ENCODE assay signal across 28 cellular contexts in the genomic region with DNA sequence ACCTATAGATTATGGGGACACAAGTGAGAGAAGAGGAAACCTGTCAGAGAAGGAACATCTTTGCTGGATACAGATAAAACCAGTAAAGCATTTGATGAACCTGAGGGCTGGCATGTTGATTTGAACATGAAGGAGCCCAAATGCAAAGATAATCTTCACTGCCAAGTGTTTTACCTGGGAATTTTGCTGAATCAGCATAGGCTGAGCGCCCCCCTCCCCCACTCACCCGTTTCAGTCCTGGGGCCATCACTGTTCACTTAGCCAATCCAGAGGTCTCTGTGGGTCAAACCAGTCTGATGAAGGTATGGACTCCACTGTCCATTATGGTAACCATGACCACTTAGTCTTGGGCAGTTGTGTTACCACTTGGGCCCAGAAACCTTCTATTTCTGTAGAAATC.
"Had no signal": no experiment of that assay in that cellular context is flagged by ENCODE, and none has a peak within 500 bp of the region (broad histone marks: within the 10 kb centered on the region; RNA-seq: fewer than 3 reads in every experiment).

No MANE protein-coding gene starts in this region.

- DNase-seq: colonic mucosa; cortex of kidney; dermis blood vessel endothelial cell; dorsolateral prefrontal cortex; effector CD4-positive, alpha-beta T cell; effector CD8-positive, alpha-beta T cell; effector memory CD4-positive, alpha-beta T cell; effector memory CD8-positive, alpha-beta T cell; endodermal cell; erythroblast; esophagus squamous epithelium; foreskin fibroblast; foreskin keratinocyte; foreskin melanocyte; gastrocnemius medialis; glutamatergic neuron; head of caudate nucleus; heart left ventricle; heart right ventricle had no signal

- H3K4me1 ChIP-seq: colonic mucosa, esophagus muscularis mucosa, esophagus squamous epithelium, foreskin keratinocyte, gastrocnemius medialis, gastroesophageal sphincter, heart left ventricle, heart right ventricle had no signal

- FAIRE-seq: endometrium, endothelial cell of umbilical vein, frontal cortex had no signal

- H3K9me3 ChIP-seq: colonic mucosa, esophagus muscularis mucosa, esophagus squamous epithelium, gastrocnemius medialis, gastroesophageal sphincter, heart left ventricle, heart right ventricle had no signal

- H3K79me2 ChIP-seq: hepatocyte had no signal

- H3K4me2 ChIP-seq: hepatocyte had no signal

- H3K4me3 ChIP-seq: colonic mucosa, coronary artery, dorsolateral prefrontal cortex, esophagus muscularis mucosa, esophagus squamous epithelium, gastrocnemius medialis, gastroesophageal sphincter, heart left ventricle, heart right ventricle, hepatocyte had no signal

- H2AFZ ChIP-seq: hepatocyte had no signal

- ATAC-seq: effector memory CD8-positive, alpha-beta T cell; esophagus mucosa; foreskin keratinocyte; gastrocnemius medialis; gastroesophageal sphincter; heart left ventricle; heart right ventricle had no signal

- H3K27ac ChIP-seq: colonic mucosa, coronary artery, dorsolateral prefrontal cortex, epithelial cell of prostate, esophagus muscularis mucosa, esophagus squamous epithelium, foreskin keratinocyte, gastrocnemius medialis, gastroesophageal sphincter, heart left ventricle, heart right ventricle, hepatocyte had no signal

- H3K36me3 ChIP-seq: colonic mucosa, esophagus muscularis mucosa, esophagus squamous epithelium, gastrocnemius medialis, gastroesophageal sphincter, heart left ventricle, heart right ventricle had no signal

- H3K27me3 ChIP-seq: colonic mucosa, esophagus muscularis mucosa, esophagus squamous epithelium, foreskin keratinocyte, gastrocnemius medialis, gastroesophageal sphincter, hepatocyte had no signal
